ENCODE assay signal across 9 cellular contexts in genomic region chr10:21173964-21174669, GRCh38.
A peak's percentile ranks its signal among the peaks of the same experiment; 100 is the strongest.
DNase-seq lines count a peak whose midpoint lies in the region; ATAC-seq lines count a peak whose summit lies in the region.
"Had no signal": no experiment of that assay in that cellular context is flagged by ENCODE, and none has a peak within 500 bp of the region (broad histone marks: within the 10 kb centered on the region; RNA-seq: fewer than 3 reads in every experiment).

No MANE protein-coding gene starts in this region.

- H3K4me1 ChIP-seq in duodenal mucosa (ENCODE audit: control insufficient read depth in 1 of 2, insufficient read depth in 2 of 2, low read length in 2 of 2): peaks cover 4 to 12% of the 10 kb centered on the region in 2 donors

- peak; percentile 48 for ATAC-seq in HG02678 (IDR thresholded peaks at IDR 0.05; ENCODE audit: unreplicated experiment)
- no peak for ATAC-seq in HG02938 (IDR thresholded peaks at IDR 0.05; ENCODE audit: unreplicated experiment)

- H3K36me3 ChIP-seq in duodenal mucosa (ENCODE audit: control insufficient read depth in 1 of 2, insufficient read depth in 2 of 2, low read length in 2 of 2): no peaks in the 10 kb centered on the region

- peak overlapping the region; percentile 45 to 48 for H3K4me3 ChIP-seq in duodenal mucosa (ENCODE audit: low read depth in 1 of 2, low read length in 2 of 2)

- no peaks in the 10 kb centered on the region for H3K9me3 ChIP-seq in duodenal mucosa (ENCODE audit: control insufficient read depth in 1 of 2, low read length in 2 of 2)

- peak; percentile 97 for DNase-seq in DMS53 (lab: John Stamatoyannopoulos, UW)
- peak; percentile 84 to 87 for DNase-seq in SHP77 (lab: John Stamatoyannopoulos, UW)
- peak; percentile 39 to 52 for DNase-seq in lung microvascular endothelial cell (ENCODE audit: low read depth in 2 of 2)
- DNase-seq in stimulated activated CD8-positive, alpha-beta memory T cell treated with anti-CD3 and anti-CD28 coated beads, Interleukin-2, amount 100 ng/mL, for 48 hours (ENCODE audit: low read depth in 2 of 2): peak; percentile 20 to 26
- DNase-seq in HUDEP-2 (lab: John Stamatoyannopoulos, UW; ENCODE audit: unreplicated experiment in 76 of 76): no peak
- DNase-seq: naive B cell had no signal

- H3K27me3 ChIP-seq in duodenal mucosa (ENCODE audit: control insufficient read depth in 1 of 2, insufficient read depth in 2 of 2, low read length in 2 of 2): peaks cover 3 to 14% of the 10 kb centered on the region in 2 donors

- H3K9ac ChIP-seq in duodenal mucosa (ENCODE audit: low read depth in 1 of 2, low read length in 2 of 2): no peak overlapping the region

- H3K27ac ChIP-seq in duodenal mucosa (ENCODE audit: low read depth, low read length): no peak overlapping the region

Comparison
In these comparisons a context has a peak if more than half of its experiments do, and no peak if none do; other contexts are left out.
1. DNase-seq: peak in DMS53 (single experiment), SHP77 (2 of 2), lung microvascular endothelial cell (2 of 2) and stimulated activated CD8-positive, alpha-beta memory T cell treated with anti-CD3 and anti-CD28 coated beads, Interleukin-2, amount 100 ng/mL, for 48 hours (2 of 2); none in HUDEP-2 (0 of 76).